Comparison of ENCODE assay signal across 24 cellular contexts in the genomic region with DNA sequence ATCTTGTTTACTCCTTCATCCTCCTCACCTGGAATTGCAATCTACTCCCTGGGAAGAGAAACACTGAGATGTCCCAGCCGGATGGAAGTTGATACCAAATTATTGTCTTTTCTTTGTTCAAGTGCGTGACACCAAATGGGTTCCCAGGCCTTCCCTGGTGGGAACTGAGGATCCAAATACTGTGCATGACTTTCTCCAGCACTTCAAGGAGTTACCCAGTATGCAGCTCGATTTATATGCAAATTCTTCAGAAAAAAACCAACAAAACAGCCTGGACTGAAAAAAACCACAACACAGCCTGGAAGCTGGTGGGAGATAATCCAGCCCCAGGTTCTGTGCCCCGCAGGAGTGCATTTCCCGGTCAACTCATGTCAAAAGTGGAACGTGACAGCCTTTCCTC.
DNase-seq lines count a peak whose midpoint lies in the region; ATAC-seq, FAIRE-seq and TF ChIP-seq lines count a peak whose summit lies in the region.
"Had no signal": no experiment of that assay in that cellular context is flagged by ENCODE, and none has a peak within 500 bp of the region (broad histone marks: within the 10 kb centered on the region; RNA-seq: fewer than 3 reads in every experiment).

No MANE protein-coding gene starts in this region.

- no peak overlapping the region for H3K4me3 ChIP-seq in HUES64 (ENCODE audit: low read length)
- H3K4me3 ChIP-seq in endodermal cell (ENCODE audit: low read length): peak overlapping the region; percentile 30
- H3K4me3 ChIP-seq: A549; BLaER1 treated with 17β-estradiol and CSF1 and Interleukin-3, amounts not matched to agents 10 nM and 100 nM; GM12878 had no signal

- H3K9ac ChIP-seq in H9 (ENCODE audit: extremely low read depth, insufficient read length, low read length): no peak overlapping the region
- no peak overlapping the region for H3K9ac ChIP-seq in HUES64 (ENCODE audit: low read depth, low read length)
- H3K9ac ChIP-seq in endodermal cell (ENCODE audit: extremely low read depth, low read length, poor library complexity, severe bottlenecking): no peak overlapping the region
- H3K9ac ChIP-seq: BLaER1 treated with 17β-estradiol and CSF1 and Interleukin-3, amounts not matched to agents 10 nM and 100 nM had no signal

- H2BK15ac ChIP-seq in H9 (ENCODE audit: low read depth, low read length): no peak overlapping the region

- no peak overlapping the region for H3K14ac ChIP-seq in H9 (ENCODE audit: insufficient read depth, low read length)

- H3K4me1 Mint-ChIP-seq in H9 (peaks cover 14 to 15% of the 10 kb centered on the region in 2 experiments), endodermal cell (peaks cover 19% of the 10 kb centered on the region)
- no peaks in the 10 kb centered on the region for H3K4me1 Mint-ChIP-seq in activated naive CD8-positive, alpha-beta T cell treated with anti-CD3 and anti-CD28 coated beads, Interleukin-2, amount 50 U/mL, for 24 hours
- H3K4me1 Mint-ChIP-seq: B cell had no signal

- H3K9me3 ChIP-seq in H9 (ENCODE audit: control insufficient read depth, low read depth, low read length) (no peaks in the 10 kb centered on the region), HUES64 (ENCODE audit: insufficient read depth, low read depth, low read length) (no peaks in the 10 kb centered on the region), endodermal cell (ENCODE audit: control insufficient read depth, low read length) (peaks cover 15% of the 10 kb centered on the region)
- H3K9me3 ChIP-seq: Caco-2 had no signal

- peaks cover 2% of the 10 kb centered on the region; the same call in 1 of the 2 replicates for H3K27me3 Mint-ChIP-seq in H9 (ENCODE audit: low read depth)
- peaks cover 14% of the 10 kb centered on the region for H3K27me3 Mint-ChIP-seq in endodermal cell (ENCODE audit: insufficient read depth)
- no peaks in the 10 kb centered on the region for H3K27me3 Mint-ChIP-seq in activated naive CD8-positive, alpha-beta T cell treated with anti-CD3 and anti-CD28 coated beads, Interleukin-2, amount 50 U/mL, for 24 hours
- H3K27me3 Mint-ChIP-seq: B cell; CD4-positive, alpha-beta T cell had no signal

- no peak for FAIRE-seq in RCC 7860 (lab: Jason Lieb, UNC)
- FAIRE-seq: A549, D721Med, GM12878, GM12892, GM18507 had no signal

- H4K91ac ChIP-seq in H9 (ENCODE audit: insufficient read length, low read depth, low read length): no peak overlapping the region

- H3K79me2 ChIP-seq in H9 (ENCODE audit: insufficient read depth, low read length): no peaks in the 10 kb centered on the region

- H3K27me3 ChIP-seq in H9 (ENCODE audit: insufficient read depth, low read length) (no peaks in the 10 kb centered on the region), HUES64 (ENCODE audit: insufficient read depth, low read length) (no peaks in the 10 kb centered on the region), endodermal cell (ENCODE audit: control insufficient read depth, insufficient read depth, low read length, poor library complexity, severe bottlenecking) (no peaks in the 10 kb centered on the region)
- H3K27me3 ChIP-seq: BLaER1 treated with 17β-estradiol and CSF1 and Interleukin-3, amounts not matched to agents 10 nM and 100 nM had no signal

- H3K27ac ChIP-seq in H9 (ENCODE audit: insufficient read length, low read depth, low read length) (no peak overlapping the region), HUES64 (ENCODE audit: low read depth, low read length) (peak overlapping the region; percentile 15; the same call in 1 of the 2 replicates), endodermal cell (ENCODE audit: low read depth, low read length) (no peak overlapping the region)
- H3K27ac ChIP-seq: 22Rv1; A549; BLaER1 treated with 17β-estradiol and CSF1 and Interleukin-3, amounts not matched to agents 10 nM and 100 nM; C4-2B had no signal

- H3K36me3 ChIP-seq in HUES64 (ENCODE audit: insufficient read depth, low read length) (no peaks in the 10 kb centered on the region), endodermal cell (ENCODE audit: control insufficient read depth, insufficient read depth, low read length) (no peaks in the 10 kb centered on the region)
- H3K36me3 ChIP-seq: BLaER1 treated with 17β-estradiol and CSF1 and Interleukin-3, amounts not matched to agents 10 nM and 100 nM had no signal

- H2BK12ac ChIP-seq in H9 (ENCODE audit: insufficient read length, low read depth, low read length): no peak overlapping the region

- H2AFZ ChIP-seq in H9 (ENCODE audit: low read length): no peak overlapping the region

- no peak overlapping the region for H2BK120ac ChIP-seq in H9 (ENCODE audit: low read depth, low read length, poor library complexity, severe bottlenecking)

- H4K5ac ChIP-seq in H9 (ENCODE audit: insufficient read length, low read depth, low read length): no peak overlapping the region

- H2BK5ac ChIP-seq in H9 (ENCODE audit: insufficient read length, low read length): no peak overlapping the region

- no peaks in the 10 kb centered on the region for H3K79me1 ChIP-seq in H9 (ENCODE audit: insufficient read depth, low read depth, low read length, poor library complexity, severe bottlenecking)

- no peaks in the 10 kb centered on the region for H3K23me2 ChIP-seq in H9 (ENCODE audit: insufficient read length, low read depth, low read length, poor library complexity, severe bottlenecking)

- peaks cover 4% of the 10 kb centered on the region; the same call in 1 of the 2 replicates for H3K4me1 ChIP-seq in H9 (ENCODE audit: insufficient read depth, low read length)
- peaks cover 10% of the 10 kb centered on the region for H3K4me1 ChIP-seq in HUES64 (ENCODE audit: insufficient read depth, low read length)
- peaks cover 3% of the 10 kb centered on the region for H3K4me1 ChIP-seq in endodermal cell (ENCODE audit: control insufficient read depth, insufficient read depth, low read length)
- H3K4me1 ChIP-seq: A549; BLaER1 treated with 17β-estradiol and CSF1 and Interleukin-3, amounts not matched to agents 10 nM and 100 nM; Caco-2 had no signal

- H3K4ac ChIP-seq in H9 (ENCODE audit: low read depth, low read length): no peak overlapping the region

- H3K18ac ChIP-seq in H9 (ENCODE audit: insufficient read length, low read depth, low read length): no peak overlapping the region

- H3K27ac Mint-ChIP-seq in H9: peak overlapping the region; percentile 41 to 96 (median 69); a peak in 6 of 7 replicates
- H3K27ac Mint-ChIP-seq in endodermal cell: peak overlapping the region; percentile 78
- H3K27ac Mint-ChIP-seq in activated naive CD8-positive, alpha-beta T cell treated with anti-CD3 and anti-CD28 coated beads, Interleukin-2, amount 50 U/mL, for 24 hours: no peak overlapping the region
- H3K27ac Mint-ChIP-seq: B cell; CD4-positive, alpha-beta T cell; CD8-positive, alpha-beta T cell had no signal

- H3K9me3 Mint-ChIP-seq in H9: peaks cover 12 to 22% of the 10 kb centered on the region in 2 experiments
- peaks cover 20% of the 10 kb centered on the region for H3K9me3 Mint-ChIP-seq in endodermal cell
- peaks cover 11% of the 10 kb centered on the region for H3K9me3 Mint-ChIP-seq in activated naive CD8-positive, alpha-beta T cell treated with anti-CD3 and anti-CD28 coated beads, Interleukin-2, amount 50 U/mL, for 24 hours

- no CpG with 5 or more reads among the region's 6 CpGs for WGBS in H9 (ENCODE audit: extremely low coverage, insufficient read length, low lambda C conversion rate)
- WGBS in HUES64: 54% methylated on average over 6 of the region's 6 CpGs
- 60 to 62% methylated on average over 5 to 6 of the region's 6 CpGs for WGBS in endodermal cell (ENCODE audit: insufficient coverage in 1 of 2, insufficient read length in 1 of 2), 2 experiments

- peak; percentile 30 for DNase-seq in ELF-1 (ENCODE audit: low read depth, low spot score)
- no peak for DNase-seq in H9
- peak; percentile 82 for DNase-seq in endodermal cell
- DNase-seq in activated naive CD8-positive, alpha-beta T cell treated with anti-CD3 and anti-CD28 coated beads, Interleukin-2, amount 50 U/mL, for 24 hours: no peak
- no peak for DNase-seq in GM19240 (ENCODE audit: insufficient read length, low spot score)
- no peak for DNase-seq in RCC 7860 (ENCODE audit: low spot score)
- DNase-seq: AML-193; Caco-2; Calu3; CD4-positive, alpha-beta T cell; CD8-positive, alpha-beta T cell; DMS79 treated with DMSO at 0.1 percent for 48 hours; GDM1 had no signal

- no peak overlapping the region for H3K56ac ChIP-seq in H9 (ENCODE audit: insufficient read length, low read depth, low read length)

- H2BK20ac ChIP-seq in H9 (ENCODE audit: low read depth, low read length, poor library complexity, severe bottlenecking): no peak overlapping the region

- H3K4me2 ChIP-seq in H9 (ENCODE audit: insufficient read depth, insufficient read length, low read length): no peak overlapping the region
- H3K4me2 ChIP-seq: A549; BLaER1 treated with 17β-estradiol and CSF1 and Interleukin-3, amounts not matched to agents 10 nM and 100 nM had no signal

- no peak overlapping the region for H2AK5ac ChIP-seq in H9 (ENCODE audit: insufficient read length, low read length)

- no peak for TF ChIP-seq CTCF in H9 (conservative IDR thresholded peaks at IDR 0.05)
- no peak for TF ChIP-seq CTCF in endodermal cell (conservative IDR thresholded peaks at IDR 0.05)

- peaks cover 0 to 24% (median 23%) of the 10 kb centered on the region in 3 experiments; a peak in 5 of 7 replicates for H3K36me3 Mint-ChIP-seq in H9 (ENCODE audit: insufficient read depth in 1 of 3, low read depth in 3 of 3)
- H3K36me3 Mint-ChIP-seq in endodermal cell (ENCODE audit: low read depth): peaks cover 5% of the 10 kb centered on the region
- H3K36me3 Mint-ChIP-seq in activated naive CD8-positive, alpha-beta T cell treated with anti-CD3 and anti-CD28 coated beads, Interleukin-2, amount 50 U/mL, for 24 hours (ENCODE audit: low read depth): no peaks in the 10 kb centered on the region
- H3K36me3 Mint-ChIP-seq: CD8-positive, alpha-beta T cell had no signal

- no peak overlapping the region for H3T11ph ChIP-seq in H9 (ENCODE audit: low read length)

- ATAC-seq in activated naive CD8-positive, alpha-beta T cell treated with anti-CD3 and anti-CD28 coated beads, Interleukin-2, amount 50 U/mL, for 24 hours: no peak
- no peak for ATAC-seq in HG02840 (IDR thresholded peaks at IDR 0.05; ENCODE audit: low FRiP score, unreplicated experiment)
- ATAC-seq: A549; CD8-positive, alpha-beta T cell; GM12878 had no signal

- H3K4me3 Mint-ChIP-seq in H9 (no peak overlapping the region), endodermal cell (peak overlapping the region; percentile 18)
- H3K4me3 Mint-ChIP-seq in activated naive CD8-positive, alpha-beta T cell treated with anti-CD3 and anti-CD28 coated beads, Interleukin-2, amount 50 U/mL, for 24 hours: no peak overlapping the region
- H3K4me3 Mint-ChIP-seq: B cell; CD4-positive, alpha-beta T cell; CD8-positive, alpha-beta T cell had no signal

- H4K8ac ChIP-seq in H9 (replicated peaks; ENCODE audit: insufficient read length, low read depth, low read length): no peak overlapping the region

- H3K23ac ChIP-seq in H9 (ENCODE audit: insufficient read length, low read depth, low read length): no peak overlapping the region

- no peaks in the 10 kb centered on the region for H4K20me1 ChIP-seq in H9 (ENCODE audit: control insufficient read depth, insufficient read depth, insufficient read length)
- H4K20me1 ChIP-seq: BLaER1 treated with 17β-estradiol and CSF1 and Interleukin-3, amounts not matched to agents 10 nM and 100 nM had no signal

Comparison
In these comparisons a context has a peak if more than half of its experiments do, and no peak if none do; other contexts are left out.
1. DNase-seq: peak in ELF-1 (single experiment) and endodermal cell (single experiment); none in H9 (single experiment), activated naive CD8-positive, alpha-beta T cell treated with anti-CD3 and anti-CD28 coated beads, Interleukin-2, amount 50 U/mL, for 24 hours (single experiment), GM19240 (single experiment) and RCC 7860 (single experiment).